ENCODE assay signal across 8 cellular contexts in genomic region chr4:6574747-6575502, GRCh38. TPM values are rescaled to one million over a fixed set of nuclear protein-coding genes. Genes with fewer than 3 reads are reported as not detected.
DNase-seq lines count a peak whose midpoint lies in the region; ATAC-seq and TF ChIP-seq lines count a peak whose summit lies in the region.

Gene MAN2B2 (plus strand): TSS chr4:6575189. CDS start chr4:6575211, 22 bp downstream.

- H3K27ac ChIP-seq in BLaER1: peak within 1 kb of the TSS; percentile 78

- H3K4me3 ChIP-seq in BLaER1: peak within 1 kb of the TSS; percentile 87
- H3K4me3 ChIP-seq in lower leg skin (ENCODE audit: low read depth, poor library complexity, severe bottlenecking): peak within 1 kb of the TSS; percentile 86

- H3K36me3 ChIP-seq in BLaER1: peaks cover 33% of the 10 kb centered on the region

- DNase-seq in NCI-H526 treated with DMSO at 0.1 percent for 48 hours (lab: John Stamatoyannopoulos, UW): peak; percentile 53
- peak; percentile 85 to 89 for DNase-seq in activated CD4-positive, alpha-beta T cell treated with anti-CD3 and anti-CD28 coated beads, Interleukin-2, amount 50 U/mL, for 48 hours
- DNase-seq in dermis microvascular lymphatic vessel endothelial cell (ENCODE audit: low read depth in 2 of 2): peak; percentile 15 to 73
- peak; percentile 78 to 97 for DNase-seq in lower leg skin (ENCODE audit: low spot score in 2 of 2)
- DNase-seq in stimulated activated CD4-positive, alpha-beta T cell treated with anti-CD3 and anti-CD28 coated beads, Interleukin-4, amount 100 ng/mL, for 4 hours: peak; percentile 74 to 87

- 0 to 1% methylated on average over 21 to 36 of the region's 62 CpGs for WGBS in lower leg skin, 2 donors

- no peaks in the 10 kb centered on the region for H3K27me3 ChIP-seq in BLaER1

- no peaks in the 10 kb centered on the region for H3K9me3 ChIP-seq in BLaER1

- peak within 1 kb of the TSS; percentile 97 for H3K4me2 ChIP-seq in BLaER1

- intact Hi-C loops in lower leg skin (cut with DNase I; ENCODE audit: low total_unique reads): no loop called here

- peak; percentile 62 for ATAC-seq in HG03378 (IDR thresholded peaks at IDR 0.05; ENCODE audit: unreplicated experiment)

- no peak for TF ChIP-seq CTCF in lower leg skin (IDR thresholded peaks at IDR 0.05)

- H3K9ac ChIP-seq in BLaER1: peak within 1 kb of the TSS; percentile 84

- no peaks in the 10 kb centered on the region for H4K20me1 ChIP-seq in BLaER1

- TF ChIP-seq POLR2A in GM19099 (IDR thresholded peaks at IDR 0.05; ENCODE audit: extremely low read depth, insufficient read length, low read depth) (peak; percentile 93), lower leg skin (IDR thresholded peaks at IDR 0.05) (no peak)

- peaks cover 22% of the 10 kb centered on the region for H3K4me1 ChIP-seq in BLaER1

RNA-seq across cellular contexts. Expression of gene MAN2B2, which starts in this region (rescaled TPM):
- total RNA-seq in dermis microvascular lymphatic vessel endothelial cell (5.9 and 13.8 TPM in 2 replicates), lower leg skin (10 to 100 TPM; 14.1 to 33.7 (median 27.0) TPM)

Comparison
In these comparisons a context has a peak if more than half of its experiments do, and no peak if none do; other contexts are left out.
1. Peak in every context shown above with its lines: DNase-seq, ATAC-seq, H3K4me3 ChIP-seq and H3K27ac ChIP-seq.